In the genomic region with DNA sequence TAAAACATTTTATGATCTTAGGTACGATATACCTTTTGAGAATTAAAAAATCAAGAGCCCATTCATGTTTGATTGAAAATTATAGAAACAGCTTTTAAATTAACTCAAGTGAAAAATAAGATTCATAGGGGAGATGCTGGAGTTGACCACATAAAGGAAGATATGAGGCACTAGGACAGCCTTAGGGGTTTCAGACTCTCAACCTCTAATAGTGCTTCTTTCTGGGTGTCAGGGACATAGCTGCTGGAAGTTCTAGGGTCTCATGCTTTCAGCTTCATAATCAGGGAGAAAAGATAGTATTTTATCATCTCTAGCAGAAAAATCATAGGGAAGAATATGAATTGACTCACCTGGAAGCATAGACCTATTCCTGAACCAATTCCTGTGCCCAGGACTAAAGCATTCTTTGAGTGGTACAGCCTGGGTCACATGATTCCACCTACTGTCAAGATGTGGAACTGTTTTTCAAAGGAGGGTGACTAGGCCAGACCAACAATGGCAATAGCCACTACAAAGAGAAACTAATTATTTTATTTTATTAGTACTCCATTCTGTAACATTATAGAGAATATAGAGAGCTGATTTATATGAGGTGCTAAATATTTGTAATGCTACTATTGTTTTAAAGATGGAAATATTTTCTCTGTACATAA, we compare ENCODE assay signal across 9 cellular contexts. TPM values are rescaled to one million over a fixed set of nuclear protein-coding genes. Genes with fewer than 3 reads are reported as not detected.
DNase-seq lines count a peak whose midpoint lies in the region; ATAC-seq and TF ChIP-seq lines count a peak whose summit lies in the region.
"Had no signal": no experiment of that assay in that cellular context is flagged by ENCODE, and none has a peak within 500 bp of the region (broad histone marks: within the 10 kb centered on the region; RNA-seq: fewer than 3 reads in every experiment).

No MANE protein-coding gene starts in this region.

- H3K4me3 ChIP-seq in GM12865 (ENCODE audit: low read depth, low read length), result no peak overlapping the region
- H3K4me3 ChIP-seq in coronary artery, result no peak overlapping the region
- H3K4me3 ChIP-seq: SJSA1 had no signal

- intact Hi-C loops in posterior cingulate gyrus (cut with DNase I), result no loop called here

- peak; percentile 27 for DNase-seq in GM12865 (ENCODE audit: low read depth)
- DNase-seq in HT1080 (ENCODE audit: low read depth), result peak; percentile 37
- peak; percentile 54 for DNase-seq in dermis blood vessel endothelial cell
- DNase-seq in GM03348 (ENCODE audit: low spot score), result no peak
- no peak for DNase-seq in posterior cingulate gyrus
- DNase-seq in coronary artery (ENCODE audit: low spot score), result no peak
- no peak for DNase-seq in T-helper 9 cell

- H3K27ac ChIP-seq in coronary artery, result no peak overlapping the region
- H3K27ac ChIP-seq: SJSA1 had no signal

- TF ChIP-seq CTCF in GM12865 (IDR thresholded peaks at IDR 0.05; ENCODE audit: insufficient read depth, low read depth, low read length, missing control alignments) (peak; percentile 25), coronary artery (IDR thresholded peaks at IDR 0.05) (no peak)

- ATAC-seq in GM21619 (IDR thresholded peaks at IDR 0.05; ENCODE audit: unreplicated experiment), result peak; percentile 96

RNA-seq across cellular contexts. Expression of a gene that starts 27.8 kb away (rescaled TPM):
- 28.5 TPM in 2 replicates for total RNA-seq in HT1080 (2014; rRNA removed; shearing (Covaris generic))
- polyA plus RNA-seq in HT1080 (2015; cell fraction: cytosol; rRNA removed), result 14.6 and 24.9 TPM in 2 replicates
- polyA plus RNA-seq in HT1080 (2015; cell fraction: nucleus; rRNA removed), result 7.6 and 14.6 TPM in 2 replicates
- 4.8 and 16.6 TPM in 2 replicates for total RNA-seq in dermis blood vessel endothelial cell

Comparison
In these comparisons a context has a peak if more than half of its experiments do, and no peak if none do; other contexts are left out.
1. DNase-seq: peak in GM12865 (single experiment), HT1080 (single experiment) and dermis blood vessel endothelial cell (single experiment); none in GM03348 (single experiment), posterior cingulate gyrus (0 of 10), coronary artery (single experiment) and T-helper 9 cell (single experiment).